Comparison of ENCODE assay signal across 26 cellular contexts in the genomic region with DNA sequence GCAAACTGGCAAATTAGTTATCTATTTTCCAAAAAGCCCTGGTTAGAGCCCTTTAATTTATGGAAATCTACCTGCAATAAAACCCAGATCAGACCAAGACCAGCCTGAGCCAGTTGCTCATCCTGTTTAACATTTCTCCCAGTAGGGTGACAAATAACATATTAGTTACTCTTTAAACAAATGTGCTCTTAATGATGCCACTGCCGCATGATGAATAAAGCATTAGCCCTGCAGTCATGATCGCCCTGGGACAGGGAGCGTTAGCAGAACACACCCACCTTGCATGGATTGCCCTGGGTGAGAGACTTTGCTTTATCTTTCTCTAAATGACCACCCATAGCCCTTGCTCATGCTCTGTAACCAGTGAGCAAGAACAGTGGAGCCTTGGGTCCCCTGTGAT.
"Had no signal": no experiment of that assay in that cellular context is flagged by ENCODE, and none has a peak within 500 bp of the region (broad histone marks: within the 10 kb centered on the region; RNA-seq: fewer than 3 reads in every experiment).

No MANE protein-coding gene starts in this region.

- H3K27ac ChIP-seq: brain microvascular endothelial cell, gastroesophageal sphincter, hepatocyte, left ventricle myocardium inferior, neural progenitor cell, spleen, tibial nerve, WERI-Rb-1 had no signal

- H3K9me3 ChIP-seq: gastroesophageal sphincter, tibial nerve had no signal

- H3K9me3 Mint-ChIP-seq: activated CD4-positive, alpha-beta memory T cell treated with anti-CD3 and anti-CD28 coated beads for 36 hours; activated CD4-positive, alpha-beta T cell treated with anti-CD3 and anti-CD28 coated beads, Interleukin-2, amount 10 ng/mL, durations not matched to agents 24 days and 14 days; activated naive CD4-positive, alpha-beta T cell treated with anti-CD3 and anti-CD28 coated beads, Interleukin-2, amount 10 ng/mL, durations not matched to agents 7 days and 5 days; activated naive CD8-positive, alpha-beta T cell treated with anti-CD3 and anti-CD28 coated beads, Interleukin-2, amount 10 ng/mL, durations not matched to agents 7 days and 5 days; effector memory CD8-positive, alpha-beta T cell; natural killer cell had no signal

- H3K4me1 ChIP-seq: left ventricle myocardium inferior, spleen had no signal

- H3K4me1 Mint-ChIP-seq: activated CD4-positive, alpha-beta T cell treated with anti-CD3 and anti-CD28 coated beads, Interleukin-2, amount 10 ng/mL, durations not matched to agents 24 days and 14 days; activated naive CD4-positive, alpha-beta T cell treated with anti-CD3 and anti-CD28 coated beads, Interleukin-2, amount 10 ng/mL, durations not matched to agents 7 days and 5 days; activated naive CD8-positive, alpha-beta T cell treated with anti-CD3 and anti-CD28 coated beads, Interleukin-2, amount 10 ng/mL, durations not matched to agents 7 days and 5 days; immature natural killer cell; natural killer cell had no signal

- ATAC-seq: effector memory CD8-positive, alpha-beta T cell; gastroesophageal sphincter; natural killer cell; right cardiac atrium had no signal

- DNase-seq: activated CD4-positive, alpha-beta memory T cell treated with anti-CD3 and anti-CD28 coated beads for 36 hours; activated CD4-positive, alpha-beta T cell treated with anti-CD3 and anti-CD28 coated beads, Interleukin-2, amount 10 ng/mL, durations not matched to agents 24 days and 14 days; activated CD4-positive, CD25-positive, alpha-beta regulatory T cell treated with anti-CD3 and anti-CD28 coated beads, Interleukin-2, amount 50 U/mL, for 72 hours; activated CD8-positive, alpha-beta memory T cell treated with anti-CD3 and anti-CD28 coated beads, Interleukin-2, amount 50 U/mL, for 4 hours; activated gamma-delta T cell; activated naive CD4-positive, alpha-beta T cell treated with anti-CD3 and anti-CD28 coated beads, Interleukin-2, amount 10 ng/mL, durations not matched to agents 7 days and 5 days; activated naive CD8-positive, alpha-beta T cell treated with anti-CD3 and anti-CD28 coated beads, Interleukin-2, amount 10 ng/mL, durations not matched to agents 7 days and 5 days; activated T-cell treated with anti-CD3 and anti-CD28 coated beads, Interleukin-2, amount 50 U/mL, for 1 hour; brain microvascular endothelial cell; cortex of kidney; effector memory CD8-positive, alpha-beta T cell; immature natural killer cell; left ventricle myocardium inferior; mesendoderm; natural killer cell; occipital lobe; right cardiac atrium; spleen; stimulated activated naive CD4-positive, alpha-beta T cell; T1000; WERI-Rb-1 had no signal

- H3K27me3 ChIP-seq: brain microvascular endothelial cell, gastroesophageal sphincter, hepatocyte, neural progenitor cell, spleen, tibial nerve had no signal

- H3K27ac Mint-ChIP-seq: activated CD4-positive, alpha-beta memory T cell treated with anti-CD3 and anti-CD28 coated beads for 36 hours; activated CD4-positive, alpha-beta T cell treated with anti-CD3 and anti-CD28 coated beads, Interleukin-2, amount 10 ng/mL, durations not matched to agents 24 days and 14 days; activated naive CD4-positive, alpha-beta T cell treated with anti-CD3 and anti-CD28 coated beads, Interleukin-2, amount 10 ng/mL, durations not matched to agents 7 days and 5 days; activated naive CD8-positive, alpha-beta T cell treated with anti-CD3 and anti-CD28 coated beads, Interleukin-2, amount 10 ng/mL, durations not matched to agents 7 days and 5 days; effector memory CD8-positive, alpha-beta T cell; immature natural killer cell; natural killer cell; neural progenitor cell had no signal

- H3K36me3 ChIP-seq: brain microvascular endothelial cell, gastroesophageal sphincter, left ventricle myocardium inferior, neural progenitor cell, spleen, tibial nerve, WERI-Rb-1 had no signal

- H3K4me3 ChIP-seq: gastroesophageal sphincter, hepatocyte, left ventricle myocardium inferior, lung, neural progenitor cell, spleen, tibial nerve had no signal

- H3K27me3 Mint-ChIP-seq: activated naive CD4-positive, alpha-beta T cell treated with anti-CD3 and anti-CD28 coated beads, Interleukin-2, amount 10 ng/mL, durations not matched to agents 7 days and 5 days; effector memory CD8-positive, alpha-beta T cell had no signal

- H3K36me3 Mint-ChIP-seq: activated CD4-positive, alpha-beta memory T cell treated with anti-CD3 and anti-CD28 coated beads for 36 hours; activated naive CD4-positive, alpha-beta T cell treated with anti-CD3 and anti-CD28 coated beads, Interleukin-2, amount 10 ng/mL, durations not matched to agents 7 days and 5 days; activated naive CD8-positive, alpha-beta T cell treated with anti-CD3 and anti-CD28 coated beads, Interleukin-2, amount 10 ng/mL, durations not matched to agents 7 days and 5 days; immature natural killer cell; natural killer cell; neural progenitor cell had no signal

- H3K4me3 Mint-ChIP-seq: activated CD4-positive, alpha-beta memory T cell treated with anti-CD3 and anti-CD28 coated beads for 36 hours; activated CD4-positive, alpha-beta T cell treated with anti-CD3 and anti-CD28 coated beads, Interleukin-2, amount 10 ng/mL, durations not matched to agents 24 days and 14 days; activated naive CD4-positive, alpha-beta T cell treated with anti-CD3 and anti-CD28 coated beads, Interleukin-2, amount 10 ng/mL, durations not matched to agents 7 days and 5 days; activated naive CD8-positive, alpha-beta T cell treated with anti-CD3 and anti-CD28 coated beads, Interleukin-2, amount 10 ng/mL, durations not matched to agents 7 days and 5 days; effector memory CD8-positive, alpha-beta T cell; immature natural killer cell; natural killer cell; neural progenitor cell had no signal
